1 cellular context compared by ENCODE assay signal in genomic region chr17:6704472-6705052, GRCh38.
A peak's percentile ranks its signal among the peaks of the same experiment; 100 is the strongest.
TF ChIP-seq lines count a peak whose summit lies in the region.

No MANE protein-coding gene starts in this region.

TF ChIP-seq in HepG2, 621 proteins besides CTCF, POLR2A, EP300 and RAD21 (continued from another document and continues in another):
- TF ChIP-seq, protein P1, sequence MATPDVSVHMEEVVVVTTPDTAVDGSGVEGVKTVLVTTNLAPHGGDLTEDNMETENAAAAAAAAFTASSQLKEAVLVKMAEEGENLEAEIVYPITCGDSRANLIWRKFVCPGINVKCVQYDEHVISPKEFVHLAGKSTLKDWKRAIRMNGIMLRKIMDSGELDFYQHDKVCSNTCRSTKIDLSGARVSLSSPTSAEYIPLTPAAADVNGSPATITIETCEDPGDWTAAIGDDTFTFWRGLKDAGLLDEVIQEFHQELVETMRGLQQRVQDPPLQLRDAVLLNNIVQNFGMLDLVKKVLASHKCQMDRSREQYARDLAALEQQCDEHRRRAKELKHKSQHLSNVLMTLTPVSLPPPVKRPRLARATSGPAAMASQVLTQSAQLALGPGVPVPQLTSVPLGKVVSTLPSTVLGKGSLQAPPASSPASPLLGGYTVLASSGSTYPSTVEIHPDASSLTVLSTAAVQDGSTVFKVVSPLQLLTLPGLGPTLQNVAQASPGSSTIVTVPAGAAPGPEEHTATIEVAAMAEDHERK (CRISPR knock-in tag; IDR thresholded peaks at IDR 0.05; ENCODE audit: low read depth) = no peak
- TF ChIP-seq BRF2 (CRISPR knock-in tag; IDR thresholded peaks at IDR 0.05) (no peak), ZNF660 (CRISPR knock-in tag; IDR thresholded peaks at IDR 0.05; ENCODE audit: borderline replicate concordance, low read depth) (no peak), ZBTB14 (CRISPR knock-in tag; IDR thresholded peaks at IDR 0.05) (no peak), ZNF34 (CRISPR knock-in tag; IDR thresholded peaks at IDR 0.05; ENCODE audit: borderline replicate concordance) (no peak), SP1 (IDR thresholded peaks at IDR 0.05) (no peak), SP1 (CRISPR knock-in tag; IDR thresholded peaks at IDR 0.05) (no peak), HCFC1 (IDR thresholded peaks at IDR 0.05; ENCODE audit: low read depth, low read length) (no peak), IRX3 (CRISPR knock-in tag; IDR thresholded peaks at IDR 0.05; ENCODE audit: borderline replicate concordance, low read depth) (no peak), ZFAT (CRISPR knock-in tag; conservative IDR thresholded peaks at IDR 0.05) (no peak), ZNF24 (IDR thresholded peaks at IDR 0.05) (no peak), ISL2 (CRISPR knock-in tag; IDR thresholded peaks at IDR 0.05) (no peak), SIX4 (CRISPR knock-in tag; IDR thresholded peaks at IDR 0.05) (no peak), ZNF264 (CRISPR knock-in tag; IDR thresholded peaks at IDR 0.05) (no peak), GATAD2A (CRISPR knock-in tag; IDR thresholded peaks at IDR 0.05) (peak; percentile 48; the same call in 1 of the 2 replicates), ZGPAT (CRISPR knock-in tag; IDR thresholded peaks at IDR 0.05) (no peak), SAFB2 (CRISPR knock-in tag; IDR thresholded peaks at IDR 0.05; ENCODE audit: borderline replicate concordance, low read depth) (no peak), REXO4 (CRISPR knock-in tag; IDR thresholded peaks at IDR 0.05; ENCODE audit: borderline replicate concordance) (no peak), SKI (IDR thresholded peaks at IDR 0.05; ENCODE audit: partially characterized antibody) (no peak), NR2F2 (IDR thresholded peaks at IDR 0.05; ENCODE audit: borderline replicate concordance, low read depth) (0 out of 2 replicates have a peak, but pooled peaks have one; percentile 27), ZNF326 (CRISPR knock-in tag; IDR thresholded peaks at IDR 0.05; ENCODE audit: borderline replicate concordance) (no peak), ZNF704 (CRISPR knock-in tag; IDR thresholded peaks at IDR 0.05; ENCODE audit: borderline replicate concordance) (no peak), ZNF549 (CRISPR knock-in tag; IDR thresholded peaks at IDR 0.05) (no peak), MNT (IDR thresholded peaks at IDR 0.05) (no peak), ZNF614 (CRISPR knock-in tag; IDR thresholded peaks at IDR 0.05; ENCODE audit: borderline replicate concordance) (no peak), ZNF383 (CRISPR knock-in tag; IDR thresholded peaks at IDR 0.05; ENCODE audit: borderline replicate concordance) (no peak), MAX (IDR thresholded peaks at IDR 0.05) (peak; percentile 29; the same call in 1 of the 2 replicates), DNMT3B (CRISPR knock-in tag; conservative IDR thresholded peaks at IDR 0.05) (no peak), MTA1 (CRISPR knock-in tag; IDR thresholded peaks at IDR 0.05; ENCODE audit: borderline replicate concordance) (no peak), MBNL3 (CRISPR knock-in tag; conservative IDR thresholded peaks at IDR 0.05) (no peak), ZBTB42 (CRISPR knock-in tag; IDR thresholded peaks at IDR 0.05) (no peak)
- TF ChIP-seq, protein P2, sequence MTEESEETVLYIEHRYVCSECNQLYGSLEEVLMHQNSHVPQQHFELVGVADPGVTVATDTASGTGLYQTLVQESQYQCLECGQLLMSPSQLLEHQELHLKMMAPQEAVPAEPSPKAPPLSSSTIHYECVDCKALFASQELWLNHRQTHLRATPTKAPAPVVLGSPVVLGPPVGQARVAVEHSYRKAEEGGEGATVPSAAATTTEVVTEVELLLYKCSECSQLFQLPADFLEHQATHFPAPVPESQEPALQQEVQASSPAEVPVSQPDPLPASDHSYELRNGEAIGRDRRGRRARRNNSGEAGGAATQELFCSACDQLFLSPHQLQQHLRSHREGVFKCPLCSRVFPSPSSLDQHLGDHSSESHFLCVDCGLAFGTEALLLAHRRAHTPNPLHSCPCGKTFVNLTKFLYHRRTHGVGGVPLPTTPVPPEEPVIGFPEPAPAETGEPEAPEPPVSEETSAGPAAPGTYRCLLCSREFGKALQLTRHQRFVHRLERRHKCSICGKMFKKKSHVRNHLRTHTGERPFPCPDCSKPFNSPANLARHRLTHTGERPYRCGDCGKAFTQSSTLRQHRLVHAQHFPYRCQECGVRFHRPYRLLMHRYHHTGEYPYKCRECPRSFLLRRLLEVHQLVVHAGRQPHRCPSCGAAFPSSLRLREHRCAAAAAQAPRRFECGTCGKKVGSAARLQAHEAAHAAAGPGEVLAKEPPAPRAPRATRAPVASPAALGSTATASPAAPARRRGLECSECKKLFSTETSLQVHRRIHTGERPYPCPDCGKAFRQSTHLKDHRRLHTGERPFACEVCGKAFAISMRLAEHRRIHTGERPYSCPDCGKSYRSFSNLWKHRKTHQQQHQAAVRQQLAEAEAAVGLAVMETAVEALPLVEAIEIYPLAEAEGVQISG (CRISPR knock-in tag; IDR thresholded peaks at IDR 0.05) = peak; percentile 24; the same call in 1 of the 2 replicates
- TF ChIP-seq, protein P3, sequence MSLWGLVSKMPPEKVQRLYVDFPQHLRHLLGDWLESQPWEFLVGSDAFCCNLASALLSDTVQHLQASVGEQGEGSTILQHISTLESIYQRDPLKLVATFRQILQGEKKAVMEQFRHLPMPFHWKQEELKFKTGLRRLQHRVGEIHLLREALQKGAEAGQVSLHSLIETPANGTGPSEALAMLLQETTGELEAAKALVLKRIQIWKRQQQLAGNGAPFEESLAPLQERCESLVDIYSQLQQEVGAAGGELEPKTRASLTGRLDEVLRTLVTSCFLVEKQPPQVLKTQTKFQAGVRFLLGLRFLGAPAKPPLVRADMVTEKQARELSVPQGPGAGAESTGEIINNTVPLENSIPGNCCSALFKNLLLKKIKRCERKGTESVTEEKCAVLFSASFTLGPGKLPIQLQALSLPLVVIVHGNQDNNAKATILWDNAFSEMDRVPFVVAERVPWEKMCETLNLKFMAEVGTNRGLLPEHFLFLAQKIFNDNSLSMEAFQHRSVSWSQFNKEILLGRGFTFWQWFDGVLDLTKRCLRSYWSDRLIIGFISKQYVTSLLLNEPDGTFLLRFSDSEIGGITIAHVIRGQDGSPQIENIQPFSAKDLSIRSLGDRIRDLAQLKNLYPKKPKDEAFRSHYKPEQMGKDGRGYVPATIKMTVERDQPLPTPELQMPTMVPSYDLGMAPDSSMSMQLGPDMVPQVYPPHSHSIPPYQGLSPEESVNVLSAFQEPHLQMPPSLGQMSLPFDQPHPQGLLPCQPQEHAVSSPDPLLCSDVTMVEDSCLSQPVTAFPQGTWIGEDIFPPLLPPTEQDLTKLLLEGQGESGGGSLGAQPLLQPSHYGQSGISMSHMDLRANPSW (CRISPR knock-in tag; IDR thresholded peaks at IDR 0.05; ENCODE audit: borderline replicate concordance) = no peak
- TF ChIP-seq, protein P4, sequence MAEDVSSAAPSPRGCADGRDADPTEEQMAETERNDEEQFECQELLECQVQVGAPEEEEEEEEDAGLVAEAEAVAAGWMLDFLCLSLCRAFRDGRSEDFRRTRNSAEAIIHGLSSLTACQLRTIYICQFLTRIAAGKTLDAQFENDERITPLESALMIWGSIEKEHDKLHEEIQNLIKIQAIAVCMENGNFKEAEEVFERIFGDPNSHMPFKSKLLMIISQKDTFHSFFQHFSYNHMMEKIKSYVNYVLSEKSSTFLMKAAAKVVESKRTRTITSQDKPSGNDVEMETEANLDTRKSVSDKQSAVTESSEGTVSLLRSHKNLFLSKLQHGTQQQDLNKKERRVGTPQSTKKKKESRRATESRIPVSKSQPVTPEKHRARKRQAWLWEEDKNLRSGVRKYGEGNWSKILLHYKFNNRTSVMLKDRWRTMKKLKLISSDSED (CRISPR knock-in tag; IDR thresholded peaks at IDR 0.05) = no peak
- TF ChIP-seq, protein P5, sequence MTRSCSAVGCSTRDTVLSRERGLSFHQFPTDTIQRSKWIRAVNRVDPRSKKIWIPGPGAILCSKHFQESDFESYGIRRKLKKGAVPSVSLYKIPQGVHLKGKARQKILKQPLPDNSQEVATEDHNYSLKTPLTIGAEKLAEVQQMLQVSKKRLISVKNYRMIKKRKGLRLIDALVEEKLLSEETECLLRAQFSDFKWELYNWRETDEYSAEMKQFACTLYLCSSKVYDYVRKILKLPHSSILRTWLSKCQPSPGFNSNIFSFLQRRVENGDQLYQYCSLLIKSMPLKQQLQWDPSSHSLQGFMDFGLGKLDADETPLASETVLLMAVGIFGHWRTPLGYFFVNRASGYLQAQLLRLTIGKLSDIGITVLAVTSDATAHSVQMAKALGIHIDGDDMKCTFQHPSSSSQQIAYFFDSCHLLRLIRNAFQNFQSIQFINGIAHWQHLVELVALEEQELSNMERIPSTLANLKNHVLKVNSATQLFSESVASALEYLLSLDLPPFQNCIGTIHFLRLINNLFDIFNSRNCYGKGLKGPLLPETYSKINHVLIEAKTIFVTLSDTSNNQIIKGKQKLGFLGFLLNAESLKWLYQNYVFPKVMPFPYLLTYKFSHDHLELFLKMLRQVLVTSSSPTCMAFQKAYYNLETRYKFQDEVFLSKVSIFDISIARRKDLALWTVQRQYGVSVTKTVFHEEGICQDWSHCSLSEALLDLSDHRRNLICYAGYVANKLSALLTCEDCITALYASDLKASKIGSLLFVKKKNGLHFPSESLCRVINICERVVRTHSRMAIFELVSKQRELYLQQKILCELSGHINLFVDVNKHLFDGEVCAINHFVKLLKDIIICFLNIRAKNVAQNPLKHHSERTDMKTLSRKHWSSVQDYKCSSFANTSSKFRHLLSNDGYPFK (CRISPR knock-in tag; IDR thresholded peaks at IDR 0.05; ENCODE audit: borderline replicate concordance) = no peak
